ENCODE assay signal across 8 cellular contexts in genomic region chr11:119356349-119357031, GRCh38.
DNase-seq lines count a peak whose midpoint lies in the region; ATAC-seq and TF ChIP-seq lines count a peak whose summit lies in the region.

No MANE protein-coding gene starts in this region.

- H3K4me3 ChIP-seq in AG09309 (ENCODE audit: control insufficient read depth, low read depth, low read length), result peak overlapping the region; percentile 56
- peak overlapping the region; percentile 59 for H3K4me3 ChIP-seq in WI38 (ENCODE audit: low read depth, low read length)

- TF ChIP-seq CTCF in AG09309 (IDR thresholded peaks at IDR 0.05; ENCODE audit: control insufficient read depth, insufficient read depth, low read depth, low read length, missing control alignments), result peak; percentile 78
- peak; percentile 90 for TF ChIP-seq CTCF in WI38 (IDR thresholded peaks at IDR 0.05; ENCODE audit: low read depth, low read length)

- DNase-seq in AG09309 (ENCODE audit: low read depth) (no peak), Kasumi-1 (lab: John Stamatoyannopoulos, UW) (peak; percentile 42 to 51), T47D (ENCODE audit: low read depth in 1 of 2, low spot score in 1 of 2) (peak; percentile 86 to 89), iPS-NIHi7 (ENCODE audit: extremely low spot score) (peak; percentile 95), NCI-H187 treated with DMSO at 0.1 percent for 48 hours (lab: John Stamatoyannopoulos, UW) (no peak)
- DNase-seq in stimulated activated CD4-positive, alpha-beta T cell treated with anti-CD3 and anti-CD28 coated beads, Interleukin-12 subunit alpha, Interleukin-12 subunit beta, amount 100 ng/mL, for 24 hours (ENCODE audit: low read depth in 2 of 2), result peak; percentile 43 to 73

- in situ Hi-C loops in T47D (cut with HindIII; ENCODE audit: low pct_unique_long_range_greater_than_20kb, low sequenced_read_pairs), result no loop called here

- peak; percentile 68 for ATAC-seq in GM21360 (IDR thresholded peaks at IDR 0.05; ENCODE audit: unreplicated experiment)

Comparison
In these comparisons a context has a peak if more than half of its experiments do, and no peak if none do; other contexts are left out.
1. DNase-seq: peak in Kasumi-1 (2 of 2), T47D (2 of 2), iPS-NIHi7 (single experiment) and stimulated activated CD4-positive, alpha-beta T cell treated with anti-CD3 and anti-CD28 coated beads, Interleukin-12 subunit alpha, Interleukin-12 subunit beta, amount 100 ng/mL, for 24 hours (2 of 2); none in AG09309 (single experiment) and NCI-H187 treated with DMSO at 0.1 percent for 48 hours (single experiment).